In genomic region chr19:6340493-6341201, GRCh38 we compare ENCODE assay signal across 10 cellular contexts.
DNase-seq lines count a peak whose midpoint lies in the region; TF ChIP-seq lines count a peak whose summit lies in the region.
"Had no signal": no experiment of that assay in that cellular context is flagged by ENCODE, and none has a peak within 500 bp of the region (broad histone marks: within the 10 kb centered on the region; RNA-seq: fewer than 3 reads in every experiment).

No MANE protein-coding gene starts in this region.

- in situ Hi-C loops in GM13976 (cut with MboI; ENCODE audit: low sequenced_read_pairs, unreplicated experiment), result no loop called here

- DNase-seq in DMS 273 treated with DMSO at 0.1 percent for 48 hours (lab: John Stamatoyannopoulos, UW) (peak; percentile 44), GM13976 (ENCODE audit: low spot score) (peak; percentile 39), iPS-NIHi7 (ENCODE audit: extremely low spot score) (peak; percentile 20), SW 1271 (lab: John Stamatoyannopoulos, UW) (no peak)
- DNase-seq in central memory CD4-positive, alpha-beta T cell, result no peak
- DNase-seq: GM23248; left ventricle myocardium inferior; naive thymus-derived CD8-positive, alpha-beta T cell; PC-3; thyroid gland had no signal

- TF ChIP-seq CTCF in GM13976 (IDR thresholded peaks at IDR 0.05; ENCODE audit: borderline replicate concordance, control extremely low read depth, extremely low read depth, insufficient read depth, missing control alignments), result no peak

Comparison
In these comparisons a context has a peak if more than half of its experiments do, and no peak if none do; other contexts are left out.
1. DNase-seq: peak in DMS 273 treated with DMSO at 0.1 percent for 48 hours (single experiment), GM13976 (single experiment) and iPS-NIHi7 (single experiment); none in SW 1271 (0 of 2) and central memory CD4-positive, alpha-beta T cell (single experiment).